In genomic region chr5:166909926-166910325, GRCh38 we compare ENCODE assay signal across 29 cellular contexts.
"Had no signal": no experiment of that assay in that cellular context is flagged by ENCODE, and none has a peak within 500 bp of the region (broad histone marks: within the 10 kb centered on the region; RNA-seq: fewer than 3 reads in every experiment).

No MANE protein-coding gene starts in this region.

- H3K27me3 Mint-ChIP-seq: activated CD4-positive, alpha-beta memory T cell treated with anti-CD3 and anti-CD28 coated beads, Interleukin-2, amount 10 ng/mL, durations not matched to agents 7 days and 5 days; activated CD8-positive, alpha-beta memory T cell treated with anti-CD3 and anti-CD28 coated beads, Interleukin-2, amount 10 ng/mL, durations not matched to agents 7 days and 5 days; activated naive CD4-positive, alpha-beta T cell treated with anti-CD3 and anti-CD28 coated beads, Interleukin-2, amount 10 ng/mL, durations not matched to agents 7 days and 5 days; activated naive CD8-positive, alpha-beta T cell; activated naive CD8-positive, alpha-beta T cell treated with anti-CD3 and anti-CD28 coated beads, Interleukin-2, amount 50 U/mL, for 24 hours had no signal

- ATAC-seq: activated CD8-positive, alpha-beta memory T cell treated with anti-CD3 and anti-CD28 coated beads, Interleukin-2, amount 10 ng/mL, durations not matched to agents 7 days and 5 days; activated naive CD8-positive, alpha-beta T cell treated with anti-CD3 and anti-CD28 coated beads, Interleukin-2, amount 50 U/mL, for 24 hours; body of pancreas; Panc1 had no signal

- H3K9me3 ChIP-seq: body of pancreas, breast epithelium had no signal

- H3K4me3 Mint-ChIP-seq: activated CD4-positive, alpha-beta memory T cell treated with anti-CD3 and anti-CD28 coated beads, Interleukin-2, amount 10 ng/mL, durations not matched to agents 7 days and 5 days; activated CD8-positive, alpha-beta memory T cell treated with anti-CD3 and anti-CD28 coated beads, Interleukin-2, amount 10 ng/mL, durations not matched to agents 7 days and 5 days; activated naive CD4-positive, alpha-beta T cell treated with anti-CD3 and anti-CD28 coated beads, Interleukin-2, amount 10 ng/mL, durations not matched to agents 7 days and 5 days; activated naive CD8-positive, alpha-beta T cell; activated naive CD8-positive, alpha-beta T cell treated with anti-CD3 and anti-CD28 coated beads, Interleukin-2, amount 50 U/mL, for 24 hours had no signal

- H3K36me3 Mint-ChIP-seq: activated CD8-positive, alpha-beta memory T cell treated with anti-CD3 and anti-CD28 coated beads, Interleukin-2, amount 10 ng/mL, durations not matched to agents 7 days and 5 days; activated naive CD4-positive, alpha-beta T cell treated with anti-CD3 and anti-CD28 coated beads, Interleukin-2, amount 10 ng/mL, durations not matched to agents 7 days and 5 days; activated naive CD8-positive, alpha-beta T cell had no signal

- H3K4me3 ChIP-seq: body of pancreas, breast epithelium had no signal

- H3K4me2 ChIP-seq: KMS-11 had no signal

- H3K4me1 ChIP-seq: body of pancreas, breast epithelium had no signal

- H3K27ac ChIP-seq: body of pancreas, breast epithelium, KMS-11, RWPE1, WERI-Rb-1 had no signal

- H3K27me3 ChIP-seq: body of pancreas, breast epithelium had no signal

- H3K27ac Mint-ChIP-seq: activated CD4-positive, alpha-beta memory T cell treated with anti-CD3 and anti-CD28 coated beads, Interleukin-2, amount 10 ng/mL, durations not matched to agents 7 days and 5 days; activated CD8-positive, alpha-beta memory T cell treated with anti-CD3 and anti-CD28 coated beads, Interleukin-2, amount 10 ng/mL, durations not matched to agents 7 days and 5 days; activated naive CD4-positive, alpha-beta T cell treated with anti-CD3 and anti-CD28 coated beads, Interleukin-2, amount 10 ng/mL, durations not matched to agents 7 days and 5 days; activated naive CD8-positive, alpha-beta T cell; activated naive CD8-positive, alpha-beta T cell treated with anti-CD3 and anti-CD28 coated beads, Interleukin-2, amount 50 U/mL, for 24 hours had no signal

- H3K4me1 Mint-ChIP-seq: activated CD4-positive, alpha-beta memory T cell treated with anti-CD3 and anti-CD28 coated beads, Interleukin-2, amount 10 ng/mL, durations not matched to agents 7 days and 5 days; activated CD8-positive, alpha-beta memory T cell treated with anti-CD3 and anti-CD28 coated beads, Interleukin-2, amount 10 ng/mL, durations not matched to agents 7 days and 5 days; activated naive CD4-positive, alpha-beta T cell treated with anti-CD3 and anti-CD28 coated beads, Interleukin-2, amount 10 ng/mL, durations not matched to agents 7 days and 5 days; activated naive CD8-positive, alpha-beta T cell treated with anti-CD3 and anti-CD28 coated beads, Interleukin-2, amount 50 U/mL, for 24 hours had no signal

- H3K9ac ChIP-seq: KMS-11 had no signal

- DNase-seq: activated CD4-positive, alpha-beta memory T cell treated with anti-CD3 and anti-CD28 coated beads, Interleukin-2, amount 10 ng/mL, durations not matched to agents 7 days and 5 days; activated CD4-positive, alpha-beta T cell treated with anti-CD3 and anti-CD28 coated beads for 1 hour; activated CD4-positive, alpha-beta T cell treated with anti-CD3 and anti-CD28 coated beads for 48 hours; activated CD4-positive, CD25-positive, alpha-beta regulatory T cell; activated CD8-positive, alpha-beta memory T cell treated with anti-CD3 and anti-CD28 coated beads for 24 hours; activated CD8-positive, alpha-beta memory T cell treated with anti-CD3 and anti-CD28 coated beads, Interleukin-2, amount 10 ng/mL, durations not matched to agents 7 days and 5 days; activated CD8-positive, alpha-beta memory T cell treated with anti-CD3 and anti-CD28 coated beads, Interleukin-2, amount 50 U/mL, for 48 hours; activated effector memory CD4-positive, alpha-beta T cell treated with Interleukin-2 at 50 U/mL for 16 hours; activated naive CD4-positive, alpha-beta T cell treated with anti-CD3 and anti-CD28 coated beads, Interleukin-2, amount 10 ng/mL, durations not matched to agents 7 days and 5 days; activated naive CD8-positive, alpha-beta T cell treated with anti-CD3 and anti-CD28 coated beads, Interleukin-2, amount 50 U/mL, for 24 hours; activated T-cell treated with anti-CD3 and anti-CD28 coated beads, Interleukin-2, amount 50 U/mL, for 48 hours; aorta; body of pancreas; cerebellar nuclear complex; NCI-H1092 treated with DMSO at 0.1 percent for 48 hours; NCI-H1417 treated with DMSO at 0.1 percent for 48 hours; NCI-H187 treated with DMSO at 0.1 percent for 48 hours; NCI-H2081 treated with DMSO at 0.1 percent for 48 hours; NCI-H226; NCI-H446 treated with DMSO at 0.1 percent for 48 hours; NCI-H524; Right ventricle myocardium superior; T1000; WERI-Rb-1 had no signal

- H3K36me3 ChIP-seq: breast epithelium, WERI-Rb-1 had no signal
